ENCODE assay signal across 31 cellular contexts in the genomic region with DNA sequence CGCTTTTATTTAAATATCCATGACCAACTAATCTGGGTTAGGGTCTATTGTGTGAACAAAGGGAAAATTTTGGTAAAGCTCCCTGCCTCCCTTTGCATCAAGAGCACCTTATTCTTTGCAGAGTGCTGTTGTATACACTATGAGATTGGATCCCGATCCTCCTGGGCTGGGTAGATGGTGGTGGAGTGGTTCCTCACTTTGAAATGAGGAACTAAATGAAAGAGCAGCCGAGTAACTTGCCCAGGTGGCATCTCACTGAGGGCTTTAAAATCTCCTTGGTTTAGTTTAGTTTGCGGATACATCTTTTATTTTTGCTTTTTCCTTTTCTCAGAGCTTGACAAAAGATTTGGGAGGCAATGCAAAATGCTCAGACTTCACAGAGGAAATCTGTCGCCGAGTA. TPM values are rescaled to one million over a fixed set of nuclear protein-coding genes. Genes with fewer than 3 reads are reported as not detected.
DNase-seq lines count a peak whose midpoint lies in the region; ATAC-seq and TF ChIP-seq lines count a peak whose summit lies in the region.
"Had no signal": no experiment of that assay in that cellular context is flagged by ENCODE, and none has a peak within 500 bp of the region (broad histone marks: within the 10 kb centered on the region; RNA-seq: fewer than 3 reads in every experiment).

No MANE protein-coding gene starts in this region.

- peaks cover 75% of the 10 kb centered on the region for H3K4me1 ChIP-seq in OCI-LY3 (ENCODE audit: low read length)
- H3K4me1 ChIP-seq in esophagus squamous epithelium = no peaks in the 10 kb centered on the region
- H3K4me1 ChIP-seq: body of pancreas, SJCRH30, stomach, thyroid gland had no signal

- intact Hi-C loops in esophagus squamous epithelium (cut with DNase I) = no loop called here

- TF ChIP-seq CTCF in OCI-LY3 (IDR thresholded peaks at IDR 0.05; ENCODE audit: low read depth, low read length) = no peak
- TF ChIP-seq CTCF in esophagus squamous epithelium (IDR thresholded peaks at IDR 0.05) = no peak

- H3K36me3 ChIP-seq in OCI-LY3 (replicated peaks; ENCODE audit: low read depth, low read length) = peaks cover 60% of the 10 kb centered on the region
- H3K36me3 ChIP-seq in esophagus squamous epithelium = peaks cover 12 to 95% (median 59%) of the 10 kb centered on the region in 3 donors

- peaks cover 3% of the 10 kb centered on the region for H3K9me3 Mint-ChIP-seq in T-helper 2 cell treated with Interferon-gamma antibody and Interleukin-4, amounts not matched to agents 5 μg/mL and 100 μg/mL, for 36 hours
- H3K9me3 Mint-ChIP-seq in memory B cell = no peaks in the 10 kb centered on the region
- H3K9me3 Mint-ChIP-seq: activated naive CD4-positive, alpha-beta T cell treated with anti-CD3 and anti-CD28 coated beads for 36 hours; HFFc6; mesothelial cell of epicardium; T-cell had no signal

- peak overlapping the region; percentile 66 for H3K4me2 ChIP-seq in OCI-LY3 (ENCODE audit: low read length)

- peak overlapping the region; percentile 45 for H3K27ac Mint-ChIP-seq in T-helper 2 cell treated with Interferon-gamma antibody and Interleukin-4, amounts not matched to agents 5 μg/mL and 100 μg/mL, for 36 hours
- H3K27ac Mint-ChIP-seq in memory B cell = peak overlapping the region; percentile 72
- H3K27ac Mint-ChIP-seq: HFFc6, mesothelial cell of epicardium had no signal

- peak overlapping the region; percentile 18 for H3K4me3 Mint-ChIP-seq in T-helper 2 cell treated with Interferon-gamma antibody and Interleukin-4, amounts not matched to agents 5 μg/mL and 100 μg/mL, for 36 hours
- H3K4me3 Mint-ChIP-seq in memory B cell = peak overlapping the region; percentile 32
- H3K4me3 Mint-ChIP-seq: activated naive CD4-positive, alpha-beta T cell treated with anti-CD3 and anti-CD28 coated beads for 36 hours; HFFc6; mesothelial cell of epicardium; T-cell had no signal

- no peak for TF ChIP-seq POLR2A in esophagus squamous epithelium (IDR thresholded peaks at IDR 0.05)

- peaks cover 47% of the 10 kb centered on the region for H3K4me1 Mint-ChIP-seq in T-helper 2 cell treated with Interferon-gamma antibody and Interleukin-4, amounts not matched to agents 5 μg/mL and 100 μg/mL, for 36 hours (ENCODE audit: low read depth)
- H3K4me1 Mint-ChIP-seq in memory B cell = peaks cover 35% of the 10 kb centered on the region
- H3K4me1 Mint-ChIP-seq: mesothelial cell of epicardium had no signal

- ATAC-seq in memory B cell (ENCODE audit: low read depth) = peak; percentile 55
- ATAC-seq: activated CD4-positive, CD25-positive, alpha-beta regulatory T cell treated with anti-CD3 and anti-CD28 coated beads, Interleukin-2, amount 50 U/mL, for 24 hours; body of pancreas; heart left ventricle; right cardiac atrium; T-cell had no signal

- 85 to 96% methylated on average over 6 of the region's 6 CpGs for WGBS in esophagus squamous epithelium, 2 donors

- H3K9me3 ChIP-seq in OCI-LY3 (ENCODE audit: insufficient read depth, low read length) (peaks cover 7% of the 10 kb centered on the region; the same call in 1 of the 2 replicates), esophagus squamous epithelium (peaks cover 0 to 7% (median 0%) of the 10 kb centered on the region in 3 donors)
- H3K9me3 ChIP-seq: body of pancreas, heart left ventricle, neutrophil, SJCRH30, stomach, thyroid gland had no signal

- H3K36me3 Mint-ChIP-seq in T-helper 2 cell treated with Interferon-gamma antibody and Interleukin-4, amounts not matched to agents 5 μg/mL and 100 μg/mL, for 36 hours (ENCODE audit: low read depth) = peaks cover 80% of the 10 kb centered on the region
- H3K36me3 Mint-ChIP-seq in memory B cell = peaks cover 23% of the 10 kb centered on the region

- DNase-seq in T-helper 2 cell treated with Interferon-gamma antibody and Interleukin-4, amounts not matched to agents 5 μg/mL and 100 μg/mL, for 36 hours (ENCODE audit: low spot score) = no peak
- DNase-seq in T-helper 2 cell = no peak
- no peak for DNase-seq in memory B cell (ENCODE audit: low spot score in 2 of 2)
- DNase-seq in hypothalamus (lab: John Stamatoyannopoulos, UW) = no peak
- no peak for DNase-seq in HT-29 (ENCODE audit: low spot score)
- no peak for DNase-seq in esophagus squamous epithelium (lab: John Stamatoyannopoulos, UW)
- DNase-seq: activated naive CD4-positive, alpha-beta T cell treated with anti-CD3 and anti-CD28 coated beads for 36 hours; body of pancreas; CD4-positive, CD25-positive, alpha-beta regulatory T cell; foreskin melanocyte; GOT3; heart left ventricle; HFFc6; kidney; NCI-H146; NCI-H2107; NCI-H446 treated with DMSO at 0.1 percent for 48 hours; NCI-H774; posterior cingulate gyrus; right cardiac atrium; RPMI8226; SJCRH30; stimulated activated CD8-positive, alpha-beta memory T cell treated with anti-CD3 and anti-CD28 coated beads, Interleukin-4, amount 100 ng/mL, for 48 hours; stomach; T-cell; thyroid gland had no signal

- H3K27me3 ChIP-seq in OCI-LY3 (ENCODE audit: low read depth, low read length) = no peaks in the 10 kb centered on the region
- H3K27me3 ChIP-seq in esophagus squamous epithelium = no peaks in the 10 kb centered on the region
- H3K27me3 ChIP-seq: body of pancreas, heart left ventricle, neutrophil, SJCRH30, stomach, thyroid gland had no signal

- H3K79me2 ChIP-seq in OCI-LY3 (ENCODE audit: low read length) = peaks cover 39% of the 10 kb centered on the region

- H4K20me1 ChIP-seq in OCI-LY3 (ENCODE audit: insufficient read depth, low read length) = no peaks in the 10 kb centered on the region

- H3K4me3 ChIP-seq in GM08714 (ENCODE audit: low read length) (peak overlapping the region; percentile 29; the same call in 1 of the 2 replicates), OCI-LY3 (ENCODE audit: low read length) (no peak overlapping the region; the same call in 1 of the 2 replicates), esophagus squamous epithelium (no peak overlapping the region)
- H3K4me3 ChIP-seq: body of pancreas, heart left ventricle, SJCRH30, stomach, thyroid gland had no signal

- H2AFZ ChIP-seq in OCI-LY3 (ENCODE audit: low read depth, low read length) = no peak overlapping the region

- H3K27ac ChIP-seq in OCI-LY3 (ENCODE audit: low read length) (peak overlapping the region; percentile 97), esophagus squamous epithelium (no peak overlapping the region)
- H3K27ac ChIP-seq: body of pancreas, heart left ventricle, neutrophil, SJCRH30, stomach, thyroid gland had no signal

- peak overlapping the region; percentile 79 for H3K9ac ChIP-seq in OCI-LY3 (ENCODE audit: low read length)

- no peaks in the 10 kb centered on the region for H3K27me3 Mint-ChIP-seq in T-helper 2 cell treated with Interferon-gamma antibody and Interleukin-4, amounts not matched to agents 5 μg/mL and 100 μg/mL, for 36 hours (ENCODE audit: low read depth)
- H3K27me3 Mint-ChIP-seq in memory B cell = no peaks in the 10 kb centered on the region
- H3K27me3 Mint-ChIP-seq: CD4-positive, CD25-positive, alpha-beta regulatory T cell; T-cell had no signal

RNA-seq across cellular contexts. Expression of gene IDH3A, which starts 19.4 kb away (rescaled TPM):
- total RNA-seq in HT-29 (2014; rRNA removed; shearing (Covaris generic)) = 34.4 and 35.8 TPM in 2 replicates
- 100 to 1,000 TPM in 2 of 4 donors, 10 to 100 TPM in 2; 50.7 to 114 (median 83.8) TPM for total RNA-seq in esophagus squamous epithelium

RNA-seq across cellular contexts. Expression of gene CIB2, which starts 37.3 kb away (rescaled TPM):
- 0.44 and 0.74 TPM in 2 replicates for total RNA-seq in HT-29 (2014; rRNA removed; shearing (Covaris generic))
- 10 to 100 TPM in 1 of 4 donors, 1 to 10 TPM in 3; 1.1 to 11.8 (median 1.5) TPM for total RNA-seq in esophagus squamous epithelium
